ENCODE assay signal across 15 cellular contexts in genomic region chr6:83216806-83217205, GRCh38.
"Had no signal": no experiment of that assay in that cellular context is flagged by ENCODE, and none has a peak within 500 bp of the region (broad histone marks: within the 10 kb centered on the region; RNA-seq: fewer than 3 reads in every experiment).

No MANE protein-coding gene starts in this region.

- H3K4me1 ChIP-seq: prostate gland, suprapubic skin had no signal

- H3K9me3 Mint-ChIP-seq: activated CD4-positive, alpha-beta T cell treated with anti-CD3 and anti-CD28 coated beads, Interleukin-2, amount 10 ng/mL, durations not matched to agents 7 days and 5 days; stimulated activated naive CD8-positive, alpha-beta T cell treated with anti-CD3 and anti-CD28 coated beads, Interleukin-15, Interleukin-2, amounts not matched to agents 100 ng/mL and 50 ng/mL, for 24 hours; type B pancreatic cell had no signal

- ATAC-seq: right cardiac atrium had no signal

- H3K27ac ChIP-seq: cardiac muscle cell, prostate gland, suprapubic skin had no signal

- H3K4me3 ChIP-seq: cardiac muscle cell, prostate gland, suprapubic skin had no signal

- DNase-seq: activated CD4-positive, alpha-beta T cell treated with anti-CD3 and anti-CD28 coated beads, Interleukin-2, amount 10 ng/mL, durations not matched to agents 7 days and 5 days; activated CD4-positive, CD25-positive, alpha-beta regulatory T cell; activated CD8-positive, alpha-beta memory T cell treated with anti-CD3 and anti-CD28 coated beads for 24 hours; activated naive CD4-positive, alpha-beta T cell; hypothalamus; mesendoderm; right cardiac atrium; small intestine; stimulated activated CD4-positive, alpha-beta T cell treated with anti-CD3 and anti-CD28 coated beads, Interleukin-4, amount 100 ng/mL, for 4 hours; T-helper 2 cell had no signal

- H3K4me1 Mint-ChIP-seq: activated CD4-positive, alpha-beta T cell treated with anti-CD3 and anti-CD28 coated beads, Interleukin-2, amount 10 ng/mL, durations not matched to agents 7 days and 5 days had no signal

- H3K27me3 Mint-ChIP-seq: type B pancreatic cell had no signal

- H3K27me3 ChIP-seq: cardiac muscle cell, suprapubic skin had no signal

- H3K27ac Mint-ChIP-seq: activated CD4-positive, alpha-beta T cell treated with anti-CD3 and anti-CD28 coated beads, Interleukin-2, amount 10 ng/mL, durations not matched to agents 7 days and 5 days; stimulated activated naive CD8-positive, alpha-beta T cell treated with anti-CD3 and anti-CD28 coated beads, Interleukin-15, Interleukin-2, amounts not matched to agents 100 ng/mL and 50 ng/mL, for 24 hours; type B pancreatic cell had no signal

- H3K4me3 Mint-ChIP-seq: activated CD4-positive, alpha-beta T cell treated with anti-CD3 and anti-CD28 coated beads, Interleukin-2, amount 10 ng/mL, durations not matched to agents 7 days and 5 days; stimulated activated naive CD8-positive, alpha-beta T cell treated with anti-CD3 and anti-CD28 coated beads, Interleukin-15, Interleukin-2, amounts not matched to agents 100 ng/mL and 50 ng/mL, for 24 hours; type B pancreatic cell had no signal

- H3K9me3 ChIP-seq: prostate gland, suprapubic skin had no signal

- H3K36me3 Mint-ChIP-seq: type B pancreatic cell had no signal

- H3K36me3 ChIP-seq: cardiac muscle cell, prostate gland, suprapubic skin had no signal
